ENCODE assay signal across 26 cellular contexts in the genomic region with DNA sequence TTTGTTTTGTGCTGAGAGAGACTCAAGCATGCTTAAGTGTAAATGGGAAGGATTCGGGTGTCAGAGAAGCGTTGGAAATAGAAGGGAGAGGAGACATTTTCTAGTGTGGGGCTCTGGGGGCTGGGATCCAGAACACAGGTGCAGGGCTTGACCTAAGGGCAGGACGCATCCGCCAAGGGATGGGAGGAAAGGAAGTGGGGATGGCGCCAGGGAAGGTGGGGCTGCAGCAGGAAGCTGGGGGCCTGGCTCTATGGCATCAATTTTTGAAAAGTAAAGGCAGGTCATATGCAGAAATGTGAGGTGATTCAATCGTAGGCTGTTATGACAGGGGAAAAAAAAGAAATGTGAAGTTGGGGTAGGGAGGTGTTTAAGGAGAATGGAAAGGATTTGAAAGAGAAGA.
"Had no signal": no experiment of that assay in that cellular context is flagged by ENCODE, and none has a peak within 500 bp of the region (broad histone marks: within the 10 kb centered on the region; RNA-seq: fewer than 3 reads in every experiment).

No MANE protein-coding gene starts in this region.

- ATAC-seq: esophagus mucosa; gastrocnemius medialis; heart left ventricle; left lobe of liver; natural killer cell; psoas muscle; right cardiac atrium; stimulated activated effector memory CD8-positive, alpha-beta T cell treated with anti-CD3 and anti-CD28 coated beads, Interleukin-12 subunit alpha, Interleukin-12 subunit beta, amount 100 ng/mL, for 72 hours had no signal

- H3K79me2 ChIP-seq: hepatocyte had no signal

- H3K9me3 ChIP-seq: gastrocnemius medialis, heart left ventricle, ovary, psoas muscle, sigmoid colon, stomach, tibial artery, upper lobe of left lung had no signal

- H3K4me3 ChIP-seq: coronary artery, gastrocnemius medialis, heart left ventricle, hepatocyte, lung, ovary, psoas muscle, sigmoid colon, stomach, tibial artery, upper lobe of left lung had no signal

- H3K36me3 ChIP-seq: gastrocnemius medialis, heart left ventricle, ovary, sigmoid colon, stomach, tibial artery, upper lobe of left lung had no signal

- H3K27ac ChIP-seq: coronary artery, epithelial cell of prostate, gastrocnemius medialis, heart left ventricle, ovary, psoas muscle, sigmoid colon, tibial artery, upper lobe of left lung had no signal

- H3K4me1 ChIP-seq: tibial artery had no signal

- DNase-seq: effector CD8-positive, alpha-beta T cell; endodermal cell; foreskin fibroblast; gastrocnemius medialis; heart left ventricle; kidney; natural killer cell; occipital lobe; ovary; posterior cingulate gyrus; psoas muscle; right cardiac atrium; sigmoid colon; stimulated activated CD4-positive, alpha-beta T cell treated with anti-CD3 and anti-CD28 coated beads, Interleukin-2, amount 100 ng/mL, for 24 hours; stimulated activated CD4-positive, alpha-beta T cell treated with anti-CD3 and anti-CD28 coated beads, Interleukin-4, amount 100 ng/mL, for 24 hours; stimulated activated naive CD4-positive, alpha-beta T cell treated with Interleukin-2 at 50 U/mL for 16 hours; stomach; tibial artery had no signal

- H3K27me3 ChIP-seq: gastrocnemius medialis, hepatocyte, ovary, sigmoid colon, stomach, upper lobe of left lung had no signal
